In the genomic region with DNA sequence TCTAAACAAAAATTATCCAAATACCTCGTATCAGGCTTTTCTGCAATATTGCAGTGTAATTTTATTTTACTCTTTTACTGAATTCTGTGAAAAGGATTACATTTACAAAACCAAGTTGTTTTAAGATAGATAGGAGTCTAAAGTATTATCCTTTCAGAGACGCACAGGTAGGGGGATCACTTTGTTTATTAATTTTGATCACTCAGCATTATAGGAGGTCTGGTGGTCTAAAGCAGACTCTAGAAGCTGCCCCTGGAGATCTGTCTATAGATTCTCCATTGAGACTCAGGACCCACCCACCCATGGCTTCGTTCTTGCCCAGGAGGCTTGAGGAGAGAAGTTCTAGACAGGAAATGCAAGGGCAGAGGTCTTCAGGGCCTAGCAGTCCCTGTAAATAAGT, we compare ENCODE assay signal across 8 cellular contexts.
"Had no signal": no experiment of that assay in that cellular context is flagged by ENCODE, and none has a peak within 500 bp of the region (broad histone marks: within the 10 kb centered on the region; RNA-seq: fewer than 3 reads in every experiment).

No MANE protein-coding gene starts in this region.

- H3K4me1 Mint-ChIP-seq: IgD-negative memory B cell had no signal

- H3K4me3 ChIP-seq: GM23248 had no signal

- H3K9ac ChIP-seq: GM23248 had no signal

- H3K9me3 Mint-ChIP-seq: H9, IgD-negative memory B cell had no signal

- DNase-seq: GM23248, GOT3, H9, HCEC 1CT, KG1 had no signal

- H2AFZ ChIP-seq: GM23248 had no signal

- H3K4me3 Mint-ChIP-seq: H9 had no signal

- H3K27ac Mint-ChIP-seq: H9, IgD-negative memory B cell had no signal

- H3K36me3 Mint-ChIP-seq: IgD-negative memory B cell had no signal

- H3K27ac ChIP-seq: GM23248 had no signal

- FAIRE-seq: H54, HTR-8/SVneo had no signal
